Comparison of ENCODE assay signal across 15 cellular contexts in the genomic region with DNA sequence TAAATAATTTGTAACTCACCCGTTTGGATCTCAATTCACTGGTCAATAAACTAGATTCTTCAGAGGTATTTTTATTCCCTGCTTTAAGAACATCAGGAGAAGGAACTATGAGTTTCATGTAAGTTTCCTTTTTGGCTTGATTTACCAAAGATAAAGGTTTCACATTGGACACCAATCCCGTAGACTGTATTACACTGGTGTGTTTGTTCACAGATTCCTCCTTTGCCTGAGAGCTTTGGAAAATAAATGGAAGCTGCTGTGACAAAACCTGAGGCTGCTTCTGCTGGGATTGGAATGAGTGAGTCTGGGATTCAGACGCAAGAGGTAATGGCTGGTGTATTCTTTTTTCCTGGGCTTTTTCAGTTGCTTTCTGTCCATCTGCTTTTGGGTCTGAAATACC.
DNase-seq lines count a peak whose midpoint lies in the region; ATAC-seq and TF ChIP-seq lines count a peak whose summit lies in the region.
"Had no signal": no experiment of that assay in that cellular context is flagged by ENCODE, and none has a peak within 500 bp of the region (broad histone marks: within the 10 kb centered on the region; RNA-seq: fewer than 3 reads in every experiment).

No MANE protein-coding gene starts in this region.

- dilution Hi-C loops in mammary epithelial cell (cut with HindIII; ENCODE audit: low sequenced_read_pairs), result no loop called here

- BruUV-seq in Calu3 (replicated peaks; lab: Mats Ljungman, UMichigan) (no TSS peak), Panc1 (replicated peaks; lab: Mats Ljungman, UMichigan) (TSS peak; percentile 56), mammary epithelial cell (replicated peaks; lab: Mats Ljungman, UMichigan) (TSS peak; percentile 68)

- H3K36me3 Mint-ChIP-seq in Calu3 (ENCODE audit: insufficient read depth, unreplicated experiment) (no peaks in the 10 kb centered on the region), nephron progenitor cell (ENCODE audit: low read depth) (peaks cover 66% of the 10 kb centered on the region)
- peaks cover 41 to 45% of the 10 kb centered on the region in 2 donors for H3K36me3 Mint-ChIP-seq in CD4-positive, alpha-beta memory T cell

- no peaks in the 10 kb centered on the region for H3K9me3 ChIP-seq in Panc1 (ENCODE audit: control insufficient read depth, insufficient read depth, low read depth, low read length)
- no peaks in the 10 kb centered on the region for H3K9me3 ChIP-seq in mammary epithelial cell (replicated peaks; ENCODE audit: insufficient read depth, low read length)
- no peaks in the 10 kb centered on the region for H3K9me3 ChIP-seq in right atrium auricular region
- H3K9me3 ChIP-seq in CD4-positive, alpha-beta memory T cell (ENCODE audit: control insufficient read depth in 1 of 2, low read length in 2 of 2), result no peaks in the 10 kb centered on the region
- H3K9me3 ChIP-seq: A549 had no signal

- H3K4me1 Mint-ChIP-seq in Calu3 (ENCODE audit: low read depth, unreplicated experiment) (peaks cover 17% of the 10 kb centered on the region), nephron progenitor cell (no peaks in the 10 kb centered on the region)
- H3K4me1 Mint-ChIP-seq in CD4-positive, alpha-beta memory T cell, result no peaks in the 10 kb centered on the region
- H3K4me1 Mint-ChIP-seq: CD14-positive monocyte; CD8-positive, alpha-beta memory T cell had no signal

- no peaks in the 10 kb centered on the region for H3K9me3 Mint-ChIP-seq in Calu3 (ENCODE audit: low read depth, unreplicated experiment)
- no peaks in the 10 kb centered on the region for H3K9me3 Mint-ChIP-seq in nephron progenitor cell
- H3K9me3 Mint-ChIP-seq in CD4-positive, alpha-beta memory T cell, result no peaks in the 10 kb centered on the region
- H3K9me3 Mint-ChIP-seq: CD14-positive monocyte; CD8-positive, alpha-beta memory T cell had no signal

- no peak overlapping the region for H3K4me3 Mint-ChIP-seq in Calu3 (ENCODE audit: low read depth, unreplicated experiment)
- no peak overlapping the region for H3K4me3 Mint-ChIP-seq in nephron progenitor cell
- no peak overlapping the region for H3K4me3 Mint-ChIP-seq in CD4-positive, alpha-beta memory T cell
- H3K4me3 Mint-ChIP-seq: CD14-positive monocyte; CD8-positive, alpha-beta memory T cell had no signal

- H3K4me1 ChIP-seq in Panc1 (ENCODE audit: control insufficient read depth, insufficient read depth, low read length) (no peaks in the 10 kb centered on the region), mammary epithelial cell (ENCODE audit: insufficient read depth, low read length) (no peaks in the 10 kb centered on the region), right atrium auricular region (peaks cover 0 to 11% of the 10 kb centered on the region in 2 donors)
- no peaks in the 10 kb centered on the region for H3K4me1 ChIP-seq in CD4-positive, alpha-beta memory T cell (ENCODE audit: insufficient read depth, low read length)

- POLR2A ChIA-PET in Panc1 (lab: Charles Lee), result no interaction called here
- POLR2A ChIA-PET in CD4-positive, alpha-beta memory T cell (lab: Charles Lee; ENCODE audit: partially characterized antibody), result no interaction called here

- intact Hi-C loops in Calu3 (cut with micrococcal nuclease; ENCODE audit: unreplicated experiment) (loop anchor here (5.0 kb wide), 1 partner anchor 74 kb away; no protein-coding TSS in a partner anchor), Panc1 (cut with micrococcal nuclease; ENCODE audit: unreplicated experiment) (no loop called here), mammary epithelial cell (cut with micrococcal nuclease) (no loop called here)
- intact Hi-C loops in CD4-positive, alpha-beta memory T cell (cut with micrococcal nuclease), result no loop called here

- no peak overlapping the region for H3K9ac ChIP-seq in mammary epithelial cell (ENCODE audit: insufficient read depth, low read length)

- TF ChIP-seq CTCF in Calu3 (IDR thresholded peaks at IDR 0.05; ENCODE audit: unreplicated experiment) (no peak), Panc1 (IDR thresholded peaks at IDR 0.05) (no peak), mammary epithelial cell (conservative IDR thresholded peaks at IDR 0.05 in 1 of 2, IDR thresholded peaks at IDR 0.05 in 1 of 2; ENCODE audit: extremely low read depth in 1 of 2, insufficient read depth in 1 of 2, low read depth in 1 of 2, low read length in 2 of 2) (no peak), nephron progenitor cell (IDR thresholded peaks at IDR 0.05) (no peak), right atrium auricular region (IDR thresholded peaks at IDR 0.05) (no peak)

- no peak overlapping the region for H3K4me2 ChIP-seq in mammary epithelial cell (ENCODE audit: insufficient read depth, low read depth, low read length)

- CTCF ChIA-PET in Calu3 (lab: Charles Lee) (no interaction called here), Panc1 (lab: Charles Lee) (no interaction called here), mammary epithelial cell (lab: Charles Lee; ENCODE audit: low non-redundant PET) (no interaction called here)
- CTCF ChIA-PET in CD4-positive, alpha-beta memory T cell (lab: Charles Lee; ENCODE audit: partially characterized antibody), result no interaction called here

- H2AFZ ChIP-seq in mammary epithelial cell (ENCODE audit: low read depth, low read length), result no peak overlapping the region

- in situ Hi-C loops in Panc1 (cut with HindIII; ENCODE audit: low pct_unique_long_range_greater_than_20kb, low sequenced_read_pairs), result no loop called here
- in situ Hi-C loops in mammary epithelial cell (cut with MboI; ENCODE audit: low sequenced_read_pairs in 2 of 2), result no loop called here

- DNase-seq in Calu3 (no peak), Panc1 (ENCODE audit: low read depth, low spot score) (no peak), mammary epithelial cell (no peak), nephron progenitor cell (no peak), right atrium auricular region (ENCODE audit: low spot score) (no peak), retina (no peak)
- no peak for DNase-seq in CD4-positive, alpha-beta memory T cell
- DNase-seq: CD8-positive, alpha-beta memory T cell; DMS 273 treated with DMSO at 0.1 percent for 48 hours; HCEC 1CT; IMR-90; KG1 had no signal

- H3K36me3 ChIP-seq in Panc1 (ENCODE audit: control insufficient read depth, insufficient read depth, low read length) (peaks cover 2% of the 10 kb centered on the region; the same call in 1 of the 2 replicates), mammary epithelial cell (ENCODE audit: insufficient read depth, low read length) (peaks cover 11% of the 10 kb centered on the region), right atrium auricular region (peaks cover 27% of the 10 kb centered on the region)
- H3K36me3 ChIP-seq in CD4-positive, alpha-beta memory T cell (ENCODE audit: insufficient read depth, low read length), result peaks cover 7% of the 10 kb centered on the region

- H3K27ac Mint-ChIP-seq in Calu3 (ENCODE audit: unreplicated experiment) (peak overlapping the region; percentile 20), nephron progenitor cell (peak overlapping the region; percentile 62)
- H3K27ac Mint-ChIP-seq in CD4-positive, alpha-beta memory T cell, result no peak overlapping the region
- H3K27ac Mint-ChIP-seq: CD14-positive monocyte; CD8-positive, alpha-beta memory T cell had no signal

- 65% methylated on average over 3 of the region's 3 CpGs for WGBS in mammary epithelial cell (ENCODE audit: low coverage, missing lambda C conversion rate)

- H3K4me3 ChIP-seq in Panc1 (ENCODE audit: low read depth in 2 of 2, low read length in 2 of 2), result no peak overlapping the region
- no peak overlapping the region for H3K4me3 ChIP-seq in mammary epithelial cell (replicated peaks in 1 of 3; ENCODE audit: insufficient read depth in 1 of 3, low read depth in 2 of 3, low read length in 3 of 3)
- no peak overlapping the region for H3K4me3 ChIP-seq in right atrium auricular region
- H3K4me3 ChIP-seq in CD4-positive, alpha-beta memory T cell (ENCODE audit: low read length in 2 of 2), result no peak overlapping the region
- H3K4me3 ChIP-seq: A549 had no signal

- H3K27me3 ChIP-seq in Panc1 (ENCODE audit: control insufficient read depth, insufficient read depth, low read length), result no peaks in the 10 kb centered on the region
- no peaks in the 10 kb centered on the region for H3K27me3 ChIP-seq in mammary epithelial cell (ENCODE audit: insufficient read depth, low read length)
- no peaks in the 10 kb centered on the region for H3K27me3 ChIP-seq in right atrium auricular region
- no peaks in the 10 kb centered on the region for H3K27me3 ChIP-seq in CD4-positive, alpha-beta memory T cell (ENCODE audit: insufficient read depth, low read length)

- H4K20me1 ChIP-seq in mammary epithelial cell (ENCODE audit: insufficient read depth, low read length), result no peaks in the 10 kb centered on the region

- no peak overlapping the region for H3K27ac ChIP-seq in Panc1 (ENCODE audit: low read length)
- H3K27ac ChIP-seq in mammary epithelial cell (ENCODE audit: insufficient read depth, low read depth, low read length), result no peak overlapping the region
- no peak overlapping the region for H3K27ac ChIP-seq in right atrium auricular region
- H3K27ac ChIP-seq in CD4-positive, alpha-beta memory T cell (ENCODE audit: low read depth, low read length), result no peak overlapping the region
- H3K27ac ChIP-seq: A549, HL-60 had no signal

- no peak for ATAC-seq in Panc1
- ATAC-seq: A549 had no signal

- H3K27me3 Mint-ChIP-seq in Calu3 (ENCODE audit: unreplicated experiment) (no peaks in the 10 kb centered on the region), nephron progenitor cell (ENCODE audit: low read depth, poor library complexity) (no peaks in the 10 kb centered on the region)
- no peaks in the 10 kb centered on the region for H3K27me3 Mint-ChIP-seq in CD4-positive, alpha-beta memory T cell
- H3K27me3 Mint-ChIP-seq: CD8-positive, alpha-beta memory T cell had no signal

- no peaks in the 10 kb centered on the region for H3K79me2 ChIP-seq in mammary epithelial cell (ENCODE audit: insufficient read depth, low read length)

Comparison
In these comparisons a context has a peak if more than half of its experiments do, and no peak if none do; other contexts are left out.
1. H3K27ac Mint-ChIP-seq: peak in Calu3 (single experiment) and nephron progenitor cell (single experiment); none in CD4-positive, alpha-beta memory T cell (0 of 7).